8 cellular contexts compared by ENCODE assay signal in the genomic region with DNA sequence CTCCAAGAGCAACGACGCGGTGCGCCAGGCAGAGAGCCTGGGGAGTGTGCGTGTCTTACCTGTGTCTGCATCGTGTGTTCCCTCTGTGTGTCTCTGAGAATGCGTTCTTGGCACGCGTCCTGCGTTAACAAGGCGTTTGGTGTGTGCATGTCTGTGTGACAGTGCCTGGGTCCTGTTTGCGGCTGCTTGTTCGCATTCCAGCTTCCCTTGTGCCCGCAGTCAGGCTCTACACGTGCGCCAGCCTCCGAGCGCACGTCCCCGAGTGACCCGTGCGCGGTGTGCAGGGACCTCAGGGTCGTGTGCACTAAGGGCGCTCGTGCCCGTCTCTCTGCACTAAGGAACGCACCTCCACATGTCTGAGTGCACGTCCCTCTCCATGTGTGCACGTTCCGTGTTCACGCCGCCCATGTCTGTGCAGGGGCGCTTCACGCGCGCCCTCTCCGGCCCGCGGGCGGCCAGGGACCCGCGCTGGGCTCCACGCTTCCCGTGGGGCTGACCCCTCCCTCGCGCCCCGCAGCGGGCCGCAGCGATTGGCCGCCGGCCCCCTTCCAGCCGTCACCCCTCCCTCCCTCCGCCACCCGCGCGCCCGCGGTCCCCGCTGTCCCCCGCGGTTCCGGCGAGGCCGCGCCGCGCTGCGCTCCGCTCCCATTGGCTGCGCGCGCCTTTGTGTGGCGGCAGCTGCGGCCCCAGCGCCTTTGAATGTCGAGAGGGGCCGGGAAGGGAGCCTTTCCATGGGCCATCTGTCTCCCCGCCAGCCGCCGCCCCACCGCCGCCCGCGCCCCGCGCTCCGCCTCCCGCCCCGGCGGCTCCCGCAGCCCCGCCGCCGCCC.
DNase-seq lines count a peak whose midpoint lies in the region; ATAC-seq, FAIRE-seq and TF ChIP-seq lines count a peak whose summit lies in the region.

No MANE protein-coding gene starts in this region.

- TF ChIP-seq CTCF in H1 (IDR thresholded peaks at IDR 0.05; ENCODE audit: control extremely low read depth in 1 of 3, insufficient read depth in 1 of 3, low read depth in 1 of 3, low read length in 3 of 3), result no peak
- no peak for TF ChIP-seq CTCF in mesothelial cell of epicardium (IDR thresholded peaks at IDR 0.05; ENCODE audit: unreplicated experiment)
- no peak for TF ChIP-seq CTCF in type B pancreatic cell (conservative IDR thresholded peaks at IDR 0.05)
- no peak for TF ChIP-seq CTCF in OCI-LY7 (conservative IDR thresholded peaks at IDR 0.05; ENCODE audit: low read length)

- peaks cover 26 to 32% of the 10 kb centered on the region in 2 donors for H3K27me3 Mint-ChIP-seq in CD4-positive, alpha-beta memory T cell
- H3K27me3 Mint-ChIP-seq in mesothelial cell of epicardium (ENCODE audit: low read depth), result peaks cover 51% of the 10 kb centered on the region
- peaks cover 45% of the 10 kb centered on the region for H3K27me3 Mint-ChIP-seq in type B pancreatic cell

- no peaks in the 10 kb centered on the region for H3K36me3 ChIP-seq in CD4-positive, alpha-beta memory T cell (ENCODE audit: insufficient read depth, low read length)
- H3K36me3 ChIP-seq in HUES64 (ENCODE audit: insufficient read depth, low read length), result no peaks in the 10 kb centered on the region
- no peaks in the 10 kb centered on the region for H3K36me3 ChIP-seq in H1 (ENCODE audit: control insufficient read depth in 2 of 4, insufficient read depth in 4 of 4, low read length in 3 of 4)
- H3K36me3 ChIP-seq in OCI-LY7 (ENCODE audit: insufficient read depth, low read length), result no peaks in the 10 kb centered on the region

- no peaks in the 10 kb centered on the region; the same call in 1 of the 2 replicates for H3K79me1 ChIP-seq in H1 (ENCODE audit: low read depth, low read length)

- no peak for TF ChIP-seq RAD21 in H1 (IDR thresholded peaks at IDR 0.05 in 1 of 2, conservative IDR thresholded peaks at IDR 0.05 in 1 of 2; ENCODE audit: low read depth in 2 of 2, low read length in 2 of 2)

- no peaks in the 10 kb centered on the region for H3K9me3 ChIP-seq in CD4-positive, alpha-beta memory T cell (ENCODE audit: control insufficient read depth in 1 of 2, low read length in 2 of 2)
- H3K9me3 ChIP-seq in HUES64 (ENCODE audit: insufficient read depth, low read depth, low read length) (no peaks in the 10 kb centered on the region), H1 (ENCODE audit: insufficient read depth in 2 of 2, low read depth in 1 of 2, low read length in 1 of 2) (no peaks in the 10 kb centered on the region), OCI-LY7 (ENCODE audit: low read length) (no peaks in the 10 kb centered on the region)

- H3K27ac Mint-ChIP-seq in CD4-positive, alpha-beta memory T cell, result no peak overlapping the region
- H3K27ac Mint-ChIP-seq in mesothelial cell of epicardium (peak overlapping the region; percentile 40), type B pancreatic cell (peak overlapping the region; percentile 86)

- H4K91ac ChIP-seq in H1 (replicated peaks; ENCODE audit: insufficient read length, low read length), result peak overlapping the region; percentile 37

- H3K36me3 Mint-ChIP-seq in CD4-positive, alpha-beta memory T cell, result peaks cover 0 to 4% of the 10 kb centered on the region in 2 donors
- H3K36me3 Mint-ChIP-seq in mesothelial cell of epicardium (no peaks in the 10 kb centered on the region), type B pancreatic cell (no peaks in the 10 kb centered on the region)

- H3K4me1 ChIP-seq in CD4-positive, alpha-beta memory T cell (ENCODE audit: insufficient read depth, low read length), result peaks cover 16% of the 10 kb centered on the region
- H3K4me1 ChIP-seq in HUES64 (ENCODE audit: insufficient read depth, low read length) (peaks cover 31% of the 10 kb centered on the region), H1 (replicated peaks in 1 of 4; ENCODE audit: control insufficient read depth in 3 of 4, insufficient read depth in 4 of 4, low read length in 3 of 4) (peaks cover 6 to 24% (median 15%) of the 10 kb centered on the region in 4 experiments), OCI-LY7 (ENCODE audit: insufficient read depth, low read length, poor library complexity, severe bottlenecking) (no peaks in the 10 kb centered on the region)

- FAIRE-seq in H1 (lab: Jason Lieb, UNC), result no peak

- H3K9me2 ChIP-seq in OCI-LY7 (ENCODE audit: insufficient read depth, low read length), result no peaks in the 10 kb centered on the region

- H3K9me3 Mint-ChIP-seq in CD4-positive, alpha-beta memory T cell, result peaks cover 0 to 2% (median 0%) of the 10 kb centered on the region in 8 donors
- H3K9me3 Mint-ChIP-seq in mesothelial cell of epicardium, result no peaks in the 10 kb centered on the region
- no peaks in the 10 kb centered on the region for H3K9me3 Mint-ChIP-seq in type B pancreatic cell

- peak overlapping the region; percentile 94 for H3K18ac ChIP-seq in H1 (ENCODE audit: extremely low read depth, low read length)

- POLR2A ChIA-PET in CD4-positive, alpha-beta memory T cell (lab: Charles Lee; ENCODE audit: partially characterized antibody), result interaction anchor here (0.7 kb wide), 1 partner anchor 10 kb away, joined by 3 read pairs; no protein-coding TSS in a partner anchor
- POLR2A ChIA-PET in H1 (lab: Charles Lee; ENCODE audit: partially characterized antibody), result interaction anchor here (0.7 to 4.8 kb wide), 10 partner anchors 8 to 237 kb away, joined by 3 to 24 read pairs (median 4); a partner anchor contains a TSS
- POLR2A ChIA-PET in OCI-LY7 (lab: Charles Lee), result no interaction called here

- peak overlapping the region; percentile 99 for H2BK15ac ChIP-seq in H1 (ENCODE audit: low read length)

- no peak for TF ChIP-seq EP300 in H1 (IDR thresholded peaks at IDR 0.05; ENCODE audit: borderline replicate concordance in 1 of 2, low read depth in 2 of 2, low read length in 2 of 2)

- H3K4me3 ChIP-seq in CD4-positive, alpha-beta memory T cell (ENCODE audit: low read length in 2 of 2), result peak overlapping the region in 1 of 2 donors; percentile 14
- H3K4me3 ChIP-seq in HUES64 (ENCODE audit: low read length), result peak overlapping the region; percentile 71
- peak overlapping the region; percentile 47 to 79 (median 58) for H3K4me3 ChIP-seq in H1 (ENCODE audit: extremely low read depth in 1 of 4, insufficient read depth in 2 of 4, low read depth in 3 of 4, low read length in 4 of 4)
- H3K4me3 ChIP-seq in OCI-LY7 (ENCODE audit: low read depth, low read length, poor library complexity, severe bottlenecking), result no peak overlapping the region

- no peak overlapping the region for H3K27ac ChIP-seq in CD4-positive, alpha-beta memory T cell (ENCODE audit: low read depth, low read length)
- no peak overlapping the region for H3K27ac ChIP-seq in HUES64 (ENCODE audit: low read depth, low read length)
- no peak overlapping the region for H3K27ac ChIP-seq in H1 (ENCODE audit: low read depth, low read length)
- no peak overlapping the region for H3K27ac ChIP-seq in OCI-LY7 (ENCODE audit: low read depth, low read length, poor library complexity, severe bottlenecking)

- H3K27me3 ChIP-seq in CD4-positive, alpha-beta memory T cell (ENCODE audit: insufficient read depth, low read length), result peaks cover 25% of the 10 kb centered on the region
- H3K27me3 ChIP-seq in HUES64 (ENCODE audit: insufficient read depth, low read length), result peaks cover 34% of the 10 kb centered on the region
- H3K27me3 ChIP-seq in H1 (replicated peaks in 1 of 4; ENCODE audit: control insufficient read depth in 3 of 4, extremely low read depth in 1 of 4, insufficient read depth in 3 of 4, low read length in 3 of 4), result peaks cover 0 to 22% (median 14%) of the 10 kb centered on the region in 4 experiments; a peak in 5 of 7 replicates

- ATAC-seq in SK-N-SH treated with all-trans-retinoic acid at 6 μM for 48 hours, result peak; percentile 45
- no peak for ATAC-seq in GM21515 (IDR thresholded peaks at IDR 0.05; ENCODE audit: unreplicated experiment)

- WGBS in HUES64, result 6% methylated on average over 96 of the region's 96 CpGs
- WGBS in H1 (ENCODE audit: extremely low coverage in 1 of 2, insufficient coverage in 1 of 2, insufficient read length in 1 of 2, insufficient replicate concordance in 2 of 2, low coverage in 1 of 2, low lambda C conversion rate in 2 of 2, missing lambda C conversion rate in 1 of 2), 2 experiments, result 9% methylated on average over 42 of the region's 96 CpGs; no CpG with 5 or more reads in 1 of the 2 experiments

- H2BK120ac ChIP-seq in H1 (replicated peaks; ENCODE audit: low read depth, low read length), result no peak overlapping the region

- H2AK5ac ChIP-seq in H1 (ENCODE audit: low read depth, low read length), result no peak overlapping the region; the same call in 1 of the 2 replicates

- intact Hi-C loops in CD4-positive, alpha-beta memory T cell (cut with micrococcal nuclease), result no loop called here
- intact Hi-C loops in OCI-LY7 (cut with micrococcal nuclease; ENCODE audit: unreplicated experiment), result no loop called here

- H3K4ac ChIP-seq in H1 (replicated peaks; ENCODE audit: insufficient read length, low read depth, low read length), result peak overlapping the region; percentile 17

- H3K4me2 ChIP-seq in H1 (ENCODE audit: insufficient read depth in 1 of 2, low read depth in 2 of 2, low read length in 2 of 2) (peak overlapping the region; percentile 88 to 100), OCI-LY7 (ENCODE audit: low read length) (no peak overlapping the region)

- H3K79me2 ChIP-seq in H1 (ENCODE audit: control insufficient read depth in 1 of 2, insufficient read depth in 2 of 2, low read length in 2 of 2) (peaks cover 0 to 16% of the 10 kb centered on the region in 2 experiments; a peak in 2 of 4 replicates), OCI-LY7 (ENCODE audit: insufficient read depth, low read depth, low read length) (no peaks in the 10 kb centered on the region)

- H2AFZ ChIP-seq in H1 (ENCODE audit: low read length) (peak overlapping the region; percentile 53), OCI-LY7 (ENCODE audit: low read length) (no peak overlapping the region)

- H3K4me1 Mint-ChIP-seq in CD4-positive, alpha-beta memory T cell, result peaks cover 17 to 50% (median 24%) of the 10 kb centered on the region in 4 donors
- H3K4me1 Mint-ChIP-seq in mesothelial cell of epicardium (peaks cover 43% of the 10 kb centered on the region), type B pancreatic cell (ENCODE audit: unreplicated experiment) (peaks cover 47% of the 10 kb centered on the region)

- no peak overlapping the region for H3K14ac ChIP-seq in H1 (ENCODE audit: insufficient read length)

- no peak for TF ChIP-seq POLR2A in H1 (IDR thresholded peaks at IDR 0.05; ENCODE audit: control extremely low read depth in 1 of 2, low read depth in 2 of 2, low read length in 2 of 2)

- H3K4me3 Mint-ChIP-seq in CD4-positive, alpha-beta memory T cell, result peak overlapping the region; percentile 59 to 77 (median 71)
- peak overlapping the region; percentile 75 for H3K4me3 Mint-ChIP-seq in mesothelial cell of epicardium
- peak overlapping the region; percentile 86 for H3K4me3 Mint-ChIP-seq in type B pancreatic cell

- no peak overlapping the region for H3K56ac ChIP-seq in H1 (replicated peaks; ENCODE audit: insufficient read length, low read depth, low read length)

- H4K8ac ChIP-seq in H1 (ENCODE audit: extremely low read depth, insufficient read depth, low read length), result peak overlapping the region; percentile 59; the same call in 1 of the 2 replicates

- peak overlapping the region; percentile 69 for H3K9ac ChIP-seq in HUES64 (ENCODE audit: low read depth, low read length)
- peak overlapping the region in 1 of 4 experiments; percentile 32; a peak in 2 of 7 replicates for H3K9ac ChIP-seq in H1 (replicated peaks in 1 of 4; ENCODE audit: extremely low read depth in 1 of 4, low read depth in 3 of 4, low read length in 3 of 4)

- peak overlapping the region; percentile 27; the same call in 1 of the 2 replicates for H2BK5ac ChIP-seq in H1 (ENCODE audit: low read depth, low read length)

- H4K5ac ChIP-seq in H1 (ENCODE audit: insufficient read length, low read depth, low read length), result no peak overlapping the region

- H3K23ac ChIP-seq in H1 (ENCODE audit: insufficient read length), result no peak overlapping the region

- peak in 2 of 5 donors; percentile 13 to 19 for DNase-seq in CD4-positive, alpha-beta memory T cell
- DNase-seq in H1 (ENCODE audit: low read depth in 1 of 2, low spot score in 2 of 2), result peak in 1 of 2 experiments; percentile 56
- peak in 1 of 2 experiments; percentile 58 for DNase-seq in mesothelial cell of epicardium (ENCODE audit: low spot score in 2 of 2, unreplicated experiment in 2 of 2)
- peak; percentile 80 for DNase-seq in type B pancreatic cell (ENCODE audit: extremely low spot score, unreplicated experiment)
- DNase-seq in OCI-LY7 (ENCODE audit: low spot score), result no peak

- CTCF ChIA-PET in CD4-positive, alpha-beta memory T cell (lab: Charles Lee; ENCODE audit: partially characterized antibody), result no interaction called here
- CTCF ChIA-PET in H1 (lab: Charles Lee; ENCODE audit: partially characterized antibody), result interaction anchor here (0.7 to 2.1 kb wide), 7 partner anchors 13 to 327 kb away, joined by 3 to 13 read pairs (median 4); no protein-coding TSS in a partner anchor
- CTCF ChIA-PET in OCI-LY7 (lab: Charles Lee; ENCODE audit: unreplicated experiment), result no interaction called here

- H2BK12ac ChIP-seq in H1 (ENCODE audit: low read depth, low read length), result peak overlapping the region; percentile 84; the same call in 1 of the 2 replicates

- H3K23me2 ChIP-seq in H1 (ENCODE audit: low read depth, low read length), result peaks cover 14% of the 10 kb centered on the region

- H4K20me1 ChIP-seq in H1 (replicated peaks in 1 of 2; ENCODE audit: control insufficient read depth in 1 of 2, insufficient read depth in 2 of 2, low read length in 2 of 2) (no peaks in the 10 kb centered on the region), OCI-LY7 (ENCODE audit: insufficient read depth, low read length) (no peaks in the 10 kb centered on the region)

- peak overlapping the region; percentile 57; the same call in 1 of the 2 replicates for H2BK20ac ChIP-seq in H1 (ENCODE audit: low read length)

- BruUV-seq in OCI-LY7 (replicated peaks; lab: Mats Ljungman, UMichigan), result no TSS peak

Comparison
In these comparisons a context has a peak if more than half of its experiments do, and no peak if none do; other contexts are left out.
1. H3K27ac Mint-ChIP-seq: peak in mesothelial cell of epicardium (single experiment) and type B pancreatic cell (single experiment); none in CD4-positive, alpha-beta memory T cell (0 of 7).
2. Peak in every context shown above with its lines, with median percentiles within 50 percentile points of each other: H3K4me3 Mint-ChIP-seq.